1 cellular context compared by ENCODE assay signal in the genomic region with DNA sequence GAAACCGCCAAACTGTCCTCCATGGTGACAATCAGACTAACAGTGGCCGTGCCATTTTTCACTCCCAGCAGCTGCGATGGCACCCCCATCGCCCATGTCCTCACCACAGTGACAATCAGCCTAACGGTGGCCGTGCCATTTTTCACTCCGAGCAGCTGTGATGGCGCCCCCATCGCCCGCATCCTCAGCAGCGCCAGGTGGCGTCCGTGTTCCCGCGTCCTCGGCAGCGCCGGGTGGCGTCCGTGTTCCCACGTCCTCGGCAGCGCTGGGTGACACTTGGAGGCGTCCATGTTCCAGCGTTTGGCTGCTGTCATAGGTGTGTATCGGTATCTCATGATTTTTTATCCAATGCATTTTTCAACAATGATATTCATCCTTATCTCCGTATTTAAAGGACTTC.
TF ChIP-seq lines count a peak whose summit lies in the region.

No MANE protein-coding gene starts in this region.

TF ChIP-seq in K562, 482 proteins besides CTCF, POLR2A, EP300 and RAD21:
- TF ChIP-seq, protein P1, sequence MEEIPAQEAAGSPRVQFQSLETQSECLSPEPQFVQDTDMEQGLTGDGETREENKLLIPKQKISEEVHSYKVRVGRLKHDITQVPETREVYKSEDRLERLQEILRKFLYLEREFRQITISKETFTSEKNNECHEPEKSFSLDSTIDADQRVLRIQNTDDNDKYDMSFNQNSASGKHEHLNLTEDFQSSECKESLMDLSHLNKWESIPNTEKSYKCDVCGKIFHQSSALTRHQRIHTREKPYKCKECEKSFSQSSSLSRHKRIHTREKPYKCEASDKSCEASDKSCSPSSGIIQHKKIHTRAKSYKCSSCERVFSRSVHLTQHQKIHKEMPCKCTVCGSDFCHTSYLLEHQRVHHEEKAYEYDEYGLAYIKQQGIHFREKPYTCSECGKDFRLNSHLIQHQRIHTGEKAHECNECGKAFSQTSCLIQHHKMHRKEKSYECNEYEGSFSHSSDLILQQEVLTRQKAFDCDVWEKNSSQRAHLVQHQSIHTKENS (CRISPR knock-in tag; IDR thresholded peaks at IDR 0.05) = no peak
- TF ChIP-seq, protein P2, sequence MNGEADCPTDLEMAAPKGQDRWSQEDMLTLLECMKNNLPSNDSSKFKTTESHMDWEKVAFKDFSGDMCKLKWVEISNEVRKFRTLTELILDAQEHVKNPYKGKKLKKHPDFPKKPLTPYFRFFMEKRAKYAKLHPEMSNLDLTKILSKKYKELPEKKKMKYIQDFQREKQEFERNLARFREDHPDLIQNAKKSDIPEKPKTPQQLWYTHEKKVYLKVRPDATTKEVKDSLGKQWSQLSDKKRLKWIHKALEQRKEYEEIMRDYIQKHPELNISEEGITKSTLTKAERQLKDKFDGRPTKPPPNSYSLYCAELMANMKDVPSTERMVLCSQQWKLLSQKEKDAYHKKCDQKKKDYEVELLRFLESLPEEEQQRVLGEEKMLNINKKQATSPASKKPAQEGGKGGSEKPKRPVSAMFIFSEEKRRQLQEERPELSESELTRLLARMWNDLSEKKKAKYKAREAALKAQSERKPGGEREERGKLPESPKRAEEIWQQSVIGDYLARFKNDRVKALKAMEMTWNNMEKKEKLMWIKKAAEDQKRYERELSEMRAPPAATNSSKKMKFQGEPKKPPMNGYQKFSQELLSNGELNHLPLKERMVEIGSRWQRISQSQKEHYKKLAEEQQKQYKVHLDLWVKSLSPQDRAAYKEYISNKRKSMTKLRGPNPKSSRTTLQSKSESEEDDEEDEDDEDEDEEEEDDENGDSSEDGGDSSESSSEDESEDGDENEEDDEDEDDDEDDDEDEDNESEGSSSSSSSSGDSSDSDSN (IDR thresholded peaks at IDR 0.05; ENCODE audit: borderline replicate concordance in 1 of 2, low read depth in 2 of 2, low read length in 2 of 2) = no peak
- TF ChIP-seq SIN3A (IDR thresholded peaks at IDR 0.05; ENCODE audit: borderline replicate concordance in 2 of 2, control insufficient read depth in 1 of 2, low read depth in 2 of 2, low read length in 2 of 2) = no peak
- no peak for TF ChIP-seq ZNF77 (CRISPR knock-in tag; IDR thresholded peaks at IDR 0.05)
- no peak for TF ChIP-seq NCOA2 (IDR thresholded peaks at IDR 0.05; ENCODE audit: partially characterized antibody in 2 of 2)
- TF ChIP-seq ZFPM2 (CRISPR knock-in tag; IDR thresholded peaks at IDR 0.05) = no peak
- TF ChIP-seq, protein P3, sequence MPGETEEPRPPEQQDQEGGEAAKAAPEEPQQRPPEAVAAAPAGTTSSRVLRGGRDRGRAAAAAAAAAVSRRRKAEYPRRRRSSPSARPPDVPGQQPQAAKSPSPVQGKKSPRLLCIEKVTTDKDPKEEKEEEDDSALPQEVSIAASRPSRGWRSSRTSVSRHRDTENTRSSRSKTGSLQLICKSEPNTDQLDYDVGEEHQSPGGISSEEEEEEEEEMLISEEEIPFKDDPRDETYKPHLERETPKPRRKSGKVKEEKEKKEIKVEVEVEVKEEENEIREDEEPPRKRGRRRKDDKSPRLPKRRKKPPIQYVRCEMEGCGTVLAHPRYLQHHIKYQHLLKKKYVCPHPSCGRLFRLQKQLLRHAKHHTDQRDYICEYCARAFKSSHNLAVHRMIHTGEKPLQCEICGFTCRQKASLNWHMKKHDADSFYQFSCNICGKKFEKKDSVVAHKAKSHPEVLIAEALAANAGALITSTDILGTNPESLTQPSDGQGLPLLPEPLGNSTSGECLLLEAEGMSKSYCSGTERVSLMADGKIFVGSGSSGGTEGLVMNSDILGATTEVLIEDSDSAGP (CRISPR knock-in tag; IDR thresholded peaks at IDR 0.05) = no peak
- TF ChIP-seq, protein P4, sequence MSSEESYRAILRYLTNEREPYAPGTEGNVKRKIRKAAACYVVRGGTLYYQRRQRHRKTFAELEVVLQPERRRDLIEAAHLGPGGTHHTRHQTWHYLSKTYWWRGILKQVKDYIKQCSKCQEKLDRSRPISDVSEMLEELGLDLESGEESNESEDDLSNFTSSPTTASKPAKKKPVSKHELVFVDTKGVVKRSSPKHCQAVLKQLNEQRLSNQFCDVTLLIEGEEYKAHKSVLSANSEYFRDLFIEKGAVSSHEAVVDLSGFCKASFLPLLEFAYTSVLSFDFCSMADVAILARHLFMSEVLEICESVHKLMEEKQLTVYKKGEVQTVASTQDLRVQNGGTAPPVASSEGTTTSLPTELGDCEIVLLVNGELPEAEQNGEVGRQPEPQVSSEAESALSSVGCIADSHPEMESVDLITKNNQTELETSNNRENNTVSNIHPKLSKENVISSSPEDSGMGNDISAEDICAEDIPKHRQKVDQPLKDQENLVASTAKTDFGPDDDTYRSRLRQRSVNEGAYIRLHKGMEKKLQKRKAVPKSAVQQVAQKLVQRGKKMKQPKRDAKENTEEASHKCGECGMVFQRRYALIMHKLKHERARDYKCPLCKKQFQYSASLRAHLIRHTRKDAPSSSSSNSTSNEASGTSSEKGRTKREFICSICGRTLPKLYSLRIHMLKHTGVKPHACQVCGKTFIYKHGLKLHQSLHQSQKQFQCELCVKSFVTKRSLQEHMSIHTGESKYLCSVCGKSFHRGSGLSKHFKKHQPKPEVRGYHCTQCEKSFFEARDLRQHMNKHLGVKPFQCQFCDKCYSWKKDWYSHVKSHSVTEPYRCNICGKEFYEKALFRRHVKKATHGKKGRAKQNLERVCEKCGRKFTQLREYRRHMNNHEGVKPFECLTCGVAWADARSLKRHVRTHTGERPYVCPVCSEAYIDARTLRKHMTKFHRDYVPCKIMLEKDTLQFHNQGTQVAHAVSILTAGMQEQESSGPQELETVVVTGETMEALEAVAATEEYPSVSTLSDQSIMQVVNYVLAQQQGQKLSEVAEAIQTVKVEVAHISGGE (CRISPR knock-in tag; IDR thresholded peaks at IDR 0.05) = no peak
